ENCODE assay signal across 26 cellular contexts in the genomic region with DNA sequence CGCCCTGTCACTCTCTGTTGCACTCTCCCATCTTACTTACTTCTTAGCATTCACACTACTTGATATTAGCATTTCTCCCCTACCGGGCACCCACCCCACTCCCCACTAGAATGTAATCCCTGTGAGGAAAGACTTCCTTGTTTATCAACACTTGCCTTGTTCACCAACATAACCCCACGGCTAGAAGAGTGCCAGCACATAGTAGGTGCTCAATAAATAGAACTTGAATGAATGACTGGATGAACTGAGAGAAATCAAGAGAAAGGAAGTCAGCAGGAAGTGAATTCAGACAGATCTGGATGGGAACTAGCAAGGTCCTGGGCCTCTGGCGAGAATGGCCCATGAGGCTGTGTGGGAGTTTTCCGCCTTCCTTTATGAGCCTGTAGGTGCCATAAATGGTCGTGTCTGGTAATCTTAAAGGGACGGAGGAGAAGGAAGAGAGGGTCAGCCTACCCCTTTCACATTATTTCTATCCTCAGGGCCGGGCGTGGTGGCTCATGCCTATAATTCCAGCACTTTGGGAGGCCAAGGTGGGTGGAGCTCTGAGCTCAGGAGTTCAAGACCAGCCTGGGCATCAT.
"Had no signal": no experiment of that assay in that cellular context is flagged by ENCODE, and none has a peak within 500 bp of the region (broad histone marks: within the 10 kb centered on the region; RNA-seq: fewer than 3 reads in every experiment).

No MANE protein-coding gene starts in this region.

- H3K9me3 Mint-ChIP-seq: activated T-cell treated with anti-CD3 and anti-CD28 coated beads, Interleukin-2, amount 50 U/mL, for 4 hours; activated T-helper 2 cell treated with anti-CD3 and anti-CD28 coated beads, Interferon-gamma antibody, Interleukin-2, Interleukin-4, amounts not matched to agents 10 μg/mL and 5 μg/mL and 100 μg/mL, durations not matched to agents 14 hours and 24 hours and 36 hours; central memory CD8-positive, alpha-beta T cell had no signal

- H3K27ac ChIP-seq: breast epithelium, dorsolateral prefrontal cortex, esophagus squamous epithelium, gastroesophageal sphincter, neutrophil, ovary, prostate gland, testis had no signal

- ATAC-seq: activated CD4-positive, alpha-beta T cell treated with anti-CD3 and anti-CD28 coated beads for 36 hours; activated T-cell treated with anti-CD3 and anti-CD28 coated beads, Interleukin-2, amount 50 U/mL, for 4 hours; gastroesophageal sphincter; left cardiac atrium had no signal

- H3K9me3 ChIP-seq: breast epithelium, esophagus squamous epithelium, neutrophil, ovary, prostate gland, testis had no signal

- H3K27me3 Mint-ChIP-seq: activated B cell treated with CpG ODN at 0.5 μM for 24 hours; activated CD4-positive, alpha-beta T cell treated with anti-CD3 and anti-CD28 coated beads for 36 hours; activated naive CD8-positive, alpha-beta T cell treated with anti-CD3 and anti-CD28 coated beads, Interleukin-2, amount 10 ng/mL, durations not matched to agents 7 days and 5 days; central memory CD8-positive, alpha-beta T cell; memory B cell; type B pancreatic cell had no signal

- H3K27ac Mint-ChIP-seq: activated B cell treated with CpG ODN at 0.5 μM for 24 hours; activated CD4-positive, alpha-beta T cell treated with anti-CD3 and anti-CD28 coated beads for 36 hours; activated naive CD8-positive, alpha-beta T cell treated with anti-CD3 and anti-CD28 coated beads, Interleukin-2, amount 10 ng/mL, durations not matched to agents 7 days and 5 days; activated T-helper 2 cell treated with anti-CD3 and anti-CD28 coated beads, Interferon-gamma antibody, Interleukin-2, Interleukin-4, amounts not matched to agents 10 μg/mL and 5 μg/mL and 100 μg/mL, durations not matched to agents 14 hours and 24 hours and 36 hours; memory B cell; nephron; type B pancreatic cell had no signal

- H3K4me3 ChIP-seq: breast epithelium, dorsolateral prefrontal cortex, esophagus squamous epithelium, gastroesophageal sphincter, ovary, prostate gland, testis had no signal

- H3K4me1 ChIP-seq: breast epithelium, esophagus squamous epithelium, gastroesophageal sphincter, prostate gland, testis had no signal

- DNase-seq: activated B cell treated with CpG ODN at 0.5 μM for 24 hours; activated CD4-positive, alpha-beta T cell treated with anti-CD3 and anti-CD28 coated beads for 36 hours; activated CD4-positive, alpha-beta T cell treated with anti-CD3 and anti-CD28 coated beads, Interleukin-2, amount 50 U/mL, for 4 hours; activated CD8-positive, alpha-beta memory T cell treated with anti-CD3 and anti-CD28 coated beads for 24 hours; activated CD8-positive, alpha-beta memory T cell treated with anti-CD3 and anti-CD28 coated beads, Interleukin-2, amount 50 U/mL, for 4 hours; activated naive CD4-positive, alpha-beta T cell; activated naive CD8-positive, alpha-beta T cell treated with anti-CD3 and anti-CD28 coated beads, Interleukin-2, amount 10 ng/mL, durations not matched to agents 7 days and 5 days; activated T-cell treated with anti-CD3 and anti-CD28 coated beads, Interleukin-2, amount 50 U/mL, for 4 hours; amniotic stem cell; dorsolateral prefrontal cortex; esophagus squamous epithelium; head of caudate nucleus; left cardiac atrium; ovary; stimulated activated CD4-positive, alpha-beta T cell treated with anti-CD3 and anti-CD28 coated beads, Interleukin-4, amount 100 ng/mL, for 1 hour; stimulated activated naive CD4-positive, alpha-beta T cell; testis had no signal

- H3K4me1 Mint-ChIP-seq: central memory CD8-positive, alpha-beta T cell; nephron had no signal

- H3K36me3 Mint-ChIP-seq: type B pancreatic cell had no signal

- H3K4me3 Mint-ChIP-seq: activated B cell treated with CpG ODN at 0.5 μM for 24 hours; activated CD4-positive, alpha-beta T cell treated with anti-CD3 and anti-CD28 coated beads for 36 hours; activated naive CD8-positive, alpha-beta T cell treated with anti-CD3 and anti-CD28 coated beads, Interleukin-2, amount 10 ng/mL, durations not matched to agents 7 days and 5 days; activated T-cell treated with anti-CD3 and anti-CD28 coated beads, Interleukin-2, amount 50 U/mL, for 4 hours; central memory CD8-positive, alpha-beta T cell; memory B cell; nephron; type B pancreatic cell had no signal

- H3K27me3 ChIP-seq: breast epithelium, dorsolateral prefrontal cortex, esophagus squamous epithelium, gastroesophageal sphincter, neutrophil, ovary, testis had no signal

- H3K36me3 ChIP-seq: breast epithelium, esophagus squamous epithelium, gastroesophageal sphincter, neutrophil, ovary, prostate gland had no signal
